ENCODE assay signal across 8 cellular contexts in genomic region chr9:37903831-37904646, GRCh38. TPM values are rescaled to one million over a fixed set of nuclear protein-coding genes. Genes with fewer than 3 reads are reported as not detected.
A peak's percentile ranks its signal among the peaks of the same experiment; 100 is the strongest.
DNase-seq lines count a peak whose midpoint lies in the region; ATAC-seq and TF ChIP-seq lines count a peak whose summit lies in the region.

SLC25A51 (minus strand) TSS chr9:37904127; CDS start chr9:37888550, 15,577 bp downstream.

- peak within 1 kb of the TSS; percentile 82 to 89 for H3K27ac ChIP-seq in mucosa of rectum (ENCODE audit: low read depth in 2 of 2, low read length in 2 of 2)

- H3K4me1 Mint-ChIP-seq in IgD-negative memory B cell: peaks cover 2 to 22% (median 18%) of the 10 kb centered on the region in 3 donors

- H3K4me3 Mint-ChIP-seq in IgD-negative memory B cell: peak within 1 kb of the TSS; percentile 86 to 98 (median 96)

- H3K27me3 Mint-ChIP-seq in IgD-negative memory B cell: no peaks in the 10 kb centered on the region

- H3K36me3 Mint-ChIP-seq in IgD-negative memory B cell: no peaks in the 10 kb centered on the region

- no peaks in the 10 kb centered on the region for H3K27me3 ChIP-seq in mucosa of rectum (ENCODE audit: control insufficient read depth in 2 of 2, insufficient read depth in 2 of 2, low read length in 2 of 2)

- H3K9me3 Mint-ChIP-seq in IgD-negative memory B cell: no peaks in the 10 kb centered on the region

- peak within 1 kb of the TSS; percentile 94 to 99 (median 96) for H3K27ac Mint-ChIP-seq in IgD-negative memory B cell

- DNase-seq in DMS53 (lab: John Stamatoyannopoulos, UW) (peak; percentile 95), OCI-M1 (lab: John Stamatoyannopoulos, UW) (peak; percentile 93), activated T-cell treated with anti-CD3 and anti-CD28 coated beads for 4 hours (peak; percentile 95), epithelial cell of proximal tubule (ENCODE audit: low read depth) (no peak)
- DNase-seq in stimulated activated CD8-positive, alpha-beta memory T cell treated with anti-CD3 and anti-CD28 coated beads, Interleukin-7, amount 100 ng/mL, for 1 hour (ENCODE audit: low read depth in 2 of 2): peak; percentile 93

- TF ChIP-seq CTCF in epithelial cell of proximal tubule (conservative IDR thresholded peaks at IDR 0.05; ENCODE audit: low read depth, low read length): peak; percentile 92

- H3K4me3 ChIP-seq in epithelial cell of proximal tubule (ENCODE audit: low read depth, low read length) (peak within 1 kb of the TSS; percentile 89), mucosa of rectum (ENCODE audit: low read length in 2 of 2) (peak within 1 kb of the TSS; percentile 85 to 86)

- H3K4me1 ChIP-seq in mucosa of rectum (ENCODE audit: control insufficient read depth in 2 of 2, insufficient read depth in 2 of 2, low read length in 2 of 2): peaks cover 17 to 21% of the 10 kb centered on the region in 2 donors

- H3K36me3 ChIP-seq in mucosa of rectum (ENCODE audit: control insufficient read depth in 2 of 2, insufficient read depth in 2 of 2, low read length in 2 of 2): peaks cover 4 to 5% of the 10 kb centered on the region in 2 donors

- H3K9ac ChIP-seq in mucosa of rectum (ENCODE audit: low read depth in 1 of 2, low read length in 2 of 2): peak within 1 kb of the TSS; percentile 63 to 82

- peak; percentile 86 for ATAC-seq in GM21529 (IDR thresholded peaks at IDR 0.05; ENCODE audit: unreplicated experiment)

- H3K9me3 ChIP-seq in mucosa of rectum (ENCODE audit: control insufficient read depth in 2 of 2, low read length in 2 of 2): no peaks in the 10 kb centered on the region

RNA-seq across cellular contexts. Expression of gene SLC25A51, which starts in this region (rescaled TPM):
- 13.1 TPM for polyA plus RNA-seq in IgD-negative memory B cell
- 24.1 and 30.9 TPM in 2 replicates for total RNA-seq in epithelial cell of proximal tubule
